In the genomic region with DNA sequence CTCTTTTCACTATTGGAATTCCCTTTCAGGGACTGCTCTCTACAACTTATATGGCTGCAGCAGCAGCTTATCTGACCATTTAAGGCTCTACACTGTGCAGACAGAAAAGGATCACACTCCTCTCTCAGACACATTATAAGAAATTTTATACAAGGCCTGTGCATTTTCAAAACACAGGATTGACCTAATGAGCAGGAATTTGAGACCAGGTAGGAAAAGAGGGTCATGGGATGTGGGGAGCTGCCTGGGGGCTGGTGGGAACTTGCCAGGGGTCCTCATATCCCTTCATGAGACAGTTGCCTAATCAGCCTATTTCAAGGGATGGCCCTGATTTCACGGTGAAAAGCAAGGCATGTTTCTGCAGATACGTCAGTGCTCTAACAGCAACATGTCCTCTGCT, we compare ENCODE assay signal across 1 cellular context.
TF ChIP-seq lines count a peak whose summit lies in the region.

No MANE protein-coding gene starts in this region.

TF ChIP-seq in H1, 55 proteins besides CTCF, POLR2A, EP300 and RAD21 (continued from another document):
- TF ChIP-seq, protein P1, sequence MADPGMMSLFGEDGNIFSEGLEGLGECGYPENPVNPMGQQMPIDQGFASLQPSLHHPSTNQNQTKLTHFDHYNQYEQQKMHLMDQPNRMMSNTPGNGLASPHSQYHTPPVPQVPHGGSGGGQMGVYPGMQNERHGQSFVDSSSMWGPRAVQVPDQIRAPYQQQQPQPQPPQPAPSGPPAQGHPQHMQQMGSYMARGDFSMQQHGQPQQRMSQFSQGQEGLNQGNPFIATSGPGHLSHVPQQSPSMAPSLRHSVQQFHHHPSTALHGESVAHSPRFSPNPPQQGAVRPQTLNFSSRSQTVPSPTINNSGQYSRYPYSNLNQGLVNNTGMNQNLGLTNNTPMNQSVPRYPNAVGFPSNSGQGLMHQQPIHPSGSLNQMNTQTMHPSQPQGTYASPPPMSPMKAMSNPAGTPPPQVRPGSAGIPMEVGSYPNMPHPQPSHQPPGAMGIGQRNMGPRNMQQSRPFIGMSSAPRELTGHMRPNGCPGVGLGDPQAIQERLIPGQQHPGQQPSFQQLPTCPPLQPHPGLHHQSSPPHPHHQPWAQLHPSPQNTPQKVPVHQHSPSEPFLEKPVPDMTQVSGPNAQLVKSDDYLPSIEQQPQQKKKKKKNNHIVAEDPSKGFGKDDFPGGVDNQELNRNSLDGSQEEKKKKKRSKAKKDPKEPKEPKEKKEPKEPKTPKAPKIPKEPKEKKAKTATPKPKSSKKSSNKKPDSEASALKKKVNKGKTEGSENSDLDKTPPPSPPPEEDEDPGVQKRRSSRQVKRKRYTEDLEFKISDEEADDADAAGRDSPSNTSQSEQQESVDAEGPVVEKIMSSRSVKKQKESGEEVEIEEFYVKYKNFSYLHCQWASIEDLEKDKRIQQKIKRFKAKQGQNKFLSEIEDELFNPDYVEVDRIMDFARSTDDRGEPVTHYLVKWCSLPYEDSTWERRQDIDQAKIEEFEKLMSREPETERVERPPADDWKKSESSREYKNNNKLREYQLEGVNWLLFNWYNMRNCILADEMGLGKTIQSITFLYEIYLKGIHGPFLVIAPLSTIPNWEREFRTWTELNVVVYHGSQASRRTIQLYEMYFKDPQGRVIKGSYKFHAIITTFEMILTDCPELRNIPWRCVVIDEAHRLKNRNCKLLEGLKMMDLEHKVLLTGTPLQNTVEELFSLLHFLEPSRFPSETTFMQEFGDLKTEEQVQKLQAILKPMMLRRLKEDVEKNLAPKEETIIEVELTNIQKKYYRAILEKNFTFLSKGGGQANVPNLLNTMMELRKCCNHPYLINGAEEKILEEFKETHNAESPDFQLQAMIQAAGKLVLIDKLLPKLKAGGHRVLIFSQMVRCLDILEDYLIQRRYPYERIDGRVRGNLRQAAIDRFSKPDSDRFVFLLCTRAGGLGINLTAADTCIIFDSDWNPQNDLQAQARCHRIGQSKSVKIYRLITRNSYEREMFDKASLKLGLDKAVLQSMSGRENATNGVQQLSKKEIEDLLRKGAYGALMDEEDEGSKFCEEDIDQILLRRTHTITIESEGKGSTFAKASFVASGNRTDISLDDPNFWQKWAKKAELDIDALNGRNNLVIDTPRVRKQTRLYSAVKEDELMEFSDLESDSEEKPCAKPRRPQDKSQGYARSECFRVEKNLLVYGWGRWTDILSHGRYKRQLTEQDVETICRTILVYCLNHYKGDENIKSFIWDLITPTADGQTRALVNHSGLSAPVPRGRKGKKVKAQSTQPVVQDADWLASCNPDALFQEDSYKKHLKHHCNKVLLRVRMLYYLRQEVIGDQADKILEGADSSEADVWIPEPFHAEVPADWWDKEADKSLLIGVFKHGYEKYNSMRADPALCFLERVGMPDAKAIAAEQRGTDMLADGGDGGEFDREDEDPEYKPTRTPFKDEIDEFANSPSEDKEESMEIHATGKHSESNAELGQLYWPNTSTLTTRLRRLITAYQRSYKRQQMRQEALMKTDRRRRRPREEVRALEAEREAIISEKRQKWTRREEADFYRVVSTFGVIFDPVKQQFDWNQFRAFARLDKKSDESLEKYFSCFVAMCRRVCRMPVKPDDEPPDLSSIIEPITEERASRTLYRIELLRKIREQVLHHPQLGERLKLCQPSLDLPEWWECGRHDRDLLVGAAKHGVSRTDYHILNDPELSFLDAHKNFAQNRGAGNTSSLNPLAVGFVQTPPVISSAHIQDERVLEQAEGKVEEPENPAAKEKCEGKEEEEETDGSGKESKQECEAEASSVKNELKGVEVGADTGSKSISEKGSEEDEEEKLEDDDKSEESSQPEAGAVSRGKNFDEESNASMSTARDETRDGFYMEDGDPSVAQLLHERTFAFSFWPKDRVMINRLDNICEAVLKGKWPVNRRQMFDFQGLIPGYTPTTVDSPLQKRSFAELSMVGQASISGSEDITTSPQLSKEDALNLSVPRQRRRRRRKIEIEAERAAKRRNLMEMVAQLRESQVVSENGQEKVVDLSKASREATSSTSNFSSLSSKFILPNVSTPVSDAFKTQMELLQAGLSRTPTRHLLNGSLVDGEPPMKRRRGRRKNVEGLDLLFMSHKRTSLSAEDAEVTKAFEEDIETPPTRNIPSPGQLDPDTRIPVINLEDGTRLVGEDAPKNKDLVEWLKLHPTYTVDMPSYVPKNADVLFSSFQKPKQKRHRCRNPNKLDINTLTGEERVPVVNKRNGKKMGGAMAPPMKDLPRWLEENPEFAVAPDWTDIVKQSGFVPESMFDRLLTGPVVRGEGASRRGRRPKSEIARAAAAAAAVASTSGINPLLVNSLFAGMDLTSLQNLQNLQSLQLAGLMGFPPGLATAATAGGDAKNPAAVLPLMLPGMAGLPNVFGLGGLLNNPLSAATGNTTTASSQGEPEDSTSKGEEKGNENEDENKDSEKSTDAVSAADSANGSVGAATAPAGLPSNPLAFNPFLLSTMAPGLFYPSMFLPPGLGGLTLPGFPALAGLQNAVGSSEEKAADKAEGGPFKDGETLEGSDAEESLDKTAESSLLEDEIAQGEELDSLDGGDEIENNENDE (IDR thresholded peaks at IDR 0.05; ENCODE audit: insufficient replicate concordance, low read length): no peak
- TF ChIP-seq GABPA (IDR thresholded peaks at IDR 0.05; ENCODE audit: borderline replicate concordance, insufficient read depth, low read length): no peak
- TF ChIP-seq, protein P2, sequence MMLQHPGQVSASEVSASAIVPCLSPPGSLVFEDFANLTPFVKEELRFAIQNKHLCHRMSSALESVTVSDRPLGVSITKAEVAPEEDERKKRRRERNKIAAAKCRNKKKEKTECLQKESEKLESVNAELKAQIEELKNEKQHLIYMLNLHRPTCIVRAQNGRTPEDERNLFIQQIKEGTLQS (IDR thresholded peaks at IDR 0.05; ENCODE audit: insufficient read depth, low read depth, low read length): no peak
- no peak for TF ChIP-seq NANOG (IDR thresholded peaks at IDR 0.05; ENCODE audit: insufficient read depth, low read depth, low read length, poor library complexity, severe bottlenecking)
- TF ChIP-seq SAP30 (IDR thresholded peaks at IDR 0.05; ENCODE audit: insufficient read depth, insufficient replicate concordance, low read length): no peak
- TF ChIP-seq, protein P3, sequence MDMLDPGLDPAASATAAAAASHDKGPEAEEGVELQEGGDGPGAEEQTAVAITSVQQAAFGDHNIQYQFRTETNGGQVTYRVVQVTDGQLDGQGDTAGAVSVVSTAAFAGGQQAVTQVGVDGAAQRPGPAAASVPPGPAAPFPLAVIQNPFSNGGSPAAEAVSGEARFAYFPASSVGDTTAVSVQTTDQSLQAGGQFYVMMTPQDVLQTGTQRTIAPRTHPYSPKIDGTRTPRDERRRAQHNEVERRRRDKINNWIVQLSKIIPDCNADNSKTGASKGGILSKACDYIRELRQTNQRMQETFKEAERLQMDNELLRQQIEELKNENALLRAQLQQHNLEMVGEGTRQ (IDR thresholded peaks at IDR 0.05; ENCODE audit: low read length): no peak
- no peak for TF ChIP-seq HDAC2 (IDR thresholded peaks at IDR 0.05; ENCODE audit: borderline replicate concordance in 1 of 2, low read depth in 2 of 2, low read length in 2 of 2)
- TF ChIP-seq RNF2 (IDR thresholded peaks at IDR 0.05; ENCODE audit: borderline replicate concordance, low read depth, low read length, missing control alignments, poor library complexity, severe bottlenecking): no peak
- TF ChIP-seq BACH1 (IDR thresholded peaks at IDR 0.05; ENCODE audit: low read length): no peak
- TF ChIP-seq EZH2 (IDR thresholded peaks at IDR 0.05; ENCODE audit: low read depth, low read length, severe bottlenecking): no peak
- TF ChIP-seq CEBPB (IDR thresholded peaks at IDR 0.05; ENCODE audit: low read depth, low read length): no peak
- no peak for TF ChIP-seq POU5F1 (IDR thresholded peaks at IDR 0.05; ENCODE audit: low read depth, low read length)
- TF ChIP-seq RBBP5 (IDR thresholded peaks at IDR 0.05; ENCODE audit: borderline replicate concordance, low read depth, low read length): no peak
- no peak for TF ChIP-seq CBX8 (IDR thresholded peaks at IDR 0.05; ENCODE audit: borderline replicate concordance, low read depth, low read length)
- no peak for TF ChIP-seq RXRA (IDR thresholded peaks at IDR 0.05; ENCODE audit: insufficient read depth, low read depth, low read length)
